Comparison of ENCODE assay signal across 23 cellular contexts in genomic region chr9:110389148-110389783, GRCh38. TPM values are rescaled to one million over a fixed set of nuclear protein-coding genes. Genes with fewer than 3 reads are reported as not detected.
"Had no signal": no experiment of that assay in that cellular context is flagged by ENCODE, and none has a peak within 500 bp of the region (broad histone marks: within the 10 kb centered on the region; RNA-seq: fewer than 3 reads in every experiment).

No MANE protein-coding gene starts in this region.

- H3K27me3 ChIP-seq: esophagus muscularis mucosa, gastrocnemius medialis, heart right ventricle, uterus had no signal

- H3K4me3 ChIP-seq: esophagus muscularis mucosa, gastrocnemius medialis, heart right ventricle, uterus had no signal

- H3K36me3 ChIP-seq: gastrocnemius medialis, uterus had no signal

- ATAC-seq: effector memory CD8-positive, alpha-beta T cell; gastrocnemius medialis; heart right ventricle; natural killer cell; sciatic nerve had no signal

- DNase-seq: central memory CD4-positive, alpha-beta T cell; cortex of kidney; effector memory CD8-positive, alpha-beta T cell; gastrocnemius medialis; heart right ventricle; islet precursor cell; mammary epithelial cell; natural killer cell; stimulated activated naive CD4-positive, alpha-beta T cell treated with Interleukin-2 at 50 U/mL for 16 hours; uterus had no signal

- H3K27ac ChIP-seq: epithelial cell of prostate, esophagus muscularis mucosa, gastrocnemius medialis, heart right ventricle, uterus had no signal

- H3K4me1 ChIP-seq: esophagus muscularis mucosa, gastrocnemius medialis, heart right ventricle, uterus had no signal

- H3K9me3 ChIP-seq: esophagus muscularis mucosa, gastrocnemius medialis, heart right ventricle, uterus had no signal

RNA-seq across cellular contexts. Expression of gene TXNDC8, which starts 51.6 kb away (rescaled TPM):
- total RNA-seq: chondrocyte, esophagus muscularis mucosa, fibroblast of villous mesenchyme, gastrocnemius medialis, heart right ventricle, lower leg skin, mammary epithelial cell, mesenteric fat pad, mononuclear cell, myocyte, natural killer cell, neural crest cell, osteocyte, posterior vena cava, sciatic nerve, skeletal muscle tissue, uterus had no signal
- polyA plus RNA-seq: heart right ventricle, mammary epithelial cell had no signal
